28 cellular contexts compared by ENCODE assay signal in the genomic region with DNA sequence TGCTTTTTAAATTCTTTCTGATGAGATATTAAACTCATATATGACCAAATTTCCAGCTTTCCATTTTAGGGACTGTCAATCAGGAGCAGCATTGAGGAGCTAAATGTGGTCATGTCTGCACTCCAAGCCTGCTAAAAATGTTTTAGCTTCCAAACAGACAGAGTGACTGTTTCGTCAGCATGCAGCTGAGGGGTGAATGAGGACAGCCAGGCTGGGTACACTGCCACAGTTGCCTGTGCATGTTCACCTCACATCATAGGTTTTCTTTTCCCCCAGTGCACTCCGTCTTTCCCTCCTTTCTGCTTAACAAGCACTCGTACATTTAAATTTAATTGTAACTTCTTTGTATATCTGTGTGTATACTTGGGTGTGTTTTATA.
"Had no signal": no experiment of that assay in that cellular context is flagged by ENCODE, and none has a peak within 500 bp of the region (broad histone marks: within the 10 kb centered on the region; RNA-seq: fewer than 3 reads in every experiment).

No MANE protein-coding gene starts in this region.

- H3K4me3 ChIP-seq: adrenal gland, body of pancreas, coronary artery, dorsolateral prefrontal cortex, suprapubic skin, tibial artery, upper lobe of right lung had no signal

- H3K4me1 ChIP-seq: adrenal gland, body of pancreas, suprapubic skin, tibial artery, upper lobe of right lung had no signal

- H3K9me3 ChIP-seq: body of pancreas, suprapubic skin, tibial artery had no signal

- DNase-seq: activated CD4-positive, alpha-beta memory T cell treated with anti-CD3 and anti-CD28 coated beads for 36 hours; activated CD4-positive, alpha-beta T cell treated with anti-CD3 and anti-CD28 coated beads, Interleukin-2, amount 10 ng/mL, durations not matched to agents 24 days and 14 days; activated CD8-positive, alpha-beta memory T cell treated with anti-CD3 and anti-CD28 coated beads, Interleukin-2, amount 50 U/mL, for 4 hours; activated effector memory CD4-positive, alpha-beta T cell treated with anti-CD3 and anti-CD28 coated beads, Interleukin-2, amount 50 U/mL, for 16 hours; activated naive CD4-positive, alpha-beta T cell treated with anti-CD3 and anti-CD28 coated beads for 36 hours; activated naive CD8-positive, alpha-beta T cell treated with anti-CD3 and anti-CD28 coated beads for 36 hours; activated T-cell treated with anti-CD3 and anti-CD28 coated beads, Interleukin-2, amount 50 U/mL, for 1 hour; adrenal gland; aorta; body of pancreas; dorsolateral prefrontal cortex; effector memory CD8-positive, alpha-beta T cell; foreskin fibroblast; mammary epithelial cell; naive thymus-derived CD8-positive, alpha-beta T cell; occipital lobe; retina; stimulated activated CD4-positive, alpha-beta T cell treated with anti-CD3 and anti-CD28 coated beads, Interleukin-15, amount 100 ng/mL, for 24 hours; stimulated activated CD4-positive, alpha-beta T cell treated with anti-CD3 and anti-CD28 coated beads, Interleukin-2, amount 100 ng/mL, for 24 hours; stimulated activated naive B cell treated with anti-CD40 and anti-IgM and Interleukin-4, amounts not matched to agents 10 μg/mL and 1 μg/mL and 100 μg/mL, for 72 hours; T-helper 9 cell; tibial artery; upper lobe of right lung; WERI-Rb-1 had no signal

- H3K36me3 ChIP-seq: adrenal gland, suprapubic skin, tibial artery, upper lobe of right lung, WERI-Rb-1 had no signal

- H3K27ac ChIP-seq: adrenal gland, body of pancreas, coronary artery, dorsolateral prefrontal cortex, suprapubic skin, tibial artery, upper lobe of right lung, WERI-Rb-1 had no signal

- ATAC-seq: activated CD4-positive, CD25-positive, alpha-beta regulatory T cell treated with anti-CD3 and anti-CD28 coated beads, Interleukin-2, amount 50 U/mL, for 24 hours; body of pancreas; effector memory CD8-positive, alpha-beta T cell; esophagus mucosa; naive thymus-derived CD8-positive, alpha-beta T cell; stimulated activated naive B cell treated with anti-CD40 and anti-IgM and Interleukin-4, amounts not matched to agents 10 μg/mL and 1 μg/mL and 100 μg/mL, for 72 hours; upper lobe of right lung had no signal

- H3K27me3 ChIP-seq: adrenal gland, body of pancreas, dorsolateral prefrontal cortex, suprapubic skin, tibial artery, upper lobe of right lung had no signal
